In genomic region chr9:123301936-123302335, GRCh38 we compare ENCODE assay signal across 4 cellular contexts. TPM values are rescaled to one million over a fixed set of nuclear protein-coding genes. Genes with fewer than 3 reads are reported as not detected.
"Had no signal": no experiment of that assay in that cellular context is flagged by ENCODE, and none has a peak within 500 bp of the region (broad histone marks: within the 10 kb centered on the region; RNA-seq: fewer than 3 reads in every experiment).

No MANE protein-coding gene starts in this region.

RNA-seq across cellular contexts. Expression of gene CRB2, which starts 54.1 kb away (rescaled TPM):
- total RNA-seq: M059J, Right ventricle myocardium superior, SJSA1 had no signal
- polyA plus RNA-seq: IgD-negative memory B cell had no signal
